17 cellular contexts compared by ENCODE assay signal in the genomic region with DNA sequence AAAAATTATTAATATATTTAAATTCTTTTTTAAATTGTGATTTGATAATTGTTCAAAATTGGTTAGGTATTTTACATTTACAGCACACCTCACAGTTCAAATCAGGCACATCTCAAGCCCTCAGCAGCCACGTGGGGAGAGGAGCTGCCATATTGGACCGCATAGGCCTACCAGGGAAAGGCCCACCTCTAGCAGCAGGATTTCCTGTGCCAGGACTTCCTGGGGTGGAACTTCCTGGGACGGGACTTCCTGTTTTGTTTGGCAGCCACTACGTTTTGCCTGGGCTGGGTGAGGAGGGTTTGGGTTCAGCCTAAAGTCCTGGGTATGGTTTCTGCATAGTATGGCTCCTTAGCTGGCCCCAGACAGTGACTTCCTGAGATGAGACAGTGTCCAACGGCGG.
DNase-seq lines count a peak whose midpoint lies in the region; ATAC-seq and TF ChIP-seq lines count a peak whose summit lies in the region.
"Had no signal": no experiment of that assay in that cellular context is flagged by ENCODE, and none has a peak within 500 bp of the region (broad histone marks: within the 10 kb centered on the region; RNA-seq: fewer than 3 reads in every experiment).

No MANE protein-coding gene starts in this region.

- peak overlapping the region; percentile 28 for H2AFZ ChIP-seq in IMR-90 (replicated peaks; ENCODE audit: low read length, poor library complexity)

- no peak overlapping the region for H3K56ac ChIP-seq in IMR-90 (ENCODE audit: extremely low read depth, insufficient read depth, low read length)

- H4K5ac ChIP-seq in IMR-90 (ENCODE audit: low read depth, low read length): no peak overlapping the region

- DNase-seq in activated naive CD4-positive, alpha-beta T cell treated with anti-CD3 and anti-CD28 coated beads for 36 hours: peak; percentile 13
- DNase-seq in activated naive CD4-positive, alpha-beta T cell treated with Interleukin-2 at 50 U/mL for 16 hours: no peak
- no peak for DNase-seq in IMR-90
- no peak for DNase-seq in activated B cell treated with CpG ODN at 0.5 μM for 24 hours
- DNase-seq in sigmoid colon: peak; percentile 28
- no peak for DNase-seq in stimulated activated naive CD8-positive, alpha-beta T cell treated with anti-CD3 and anti-CD28 coated beads, Interleukin-15, amount 100 ng/mL, for 72 hours
- DNase-seq: ACHN; CD4-positive, alpha-beta memory T cell; Kasumi-1; NCI-H1436; NCI-H2081; NCI-H524 treated with DMSO at 0.1 percent for 48 hours had no signal

- peaks cover 2% of the 10 kb centered on the region for H3K4me1 Mint-ChIP-seq in activated naive CD4-positive, alpha-beta T cell treated with anti-CD3 and anti-CD28 coated beads for 36 hours (ENCODE audit: low read depth)
- peaks cover 33% of the 10 kb centered on the region for H3K4me1 Mint-ChIP-seq in activated B cell treated with CpG ODN at 0.5 μM for 24 hours
- peaks cover 6% of the 10 kb centered on the region for H3K4me1 Mint-ChIP-seq in stimulated activated naive CD8-positive, alpha-beta T cell treated with anti-CD3 and anti-CD28 coated beads, Interleukin-15, amount 100 ng/mL, for 72 hours

- H3K79me1 ChIP-seq in IMR-90 (ENCODE audit: low read depth in 1 of 2, low read length in 2 of 2): peaks cover 0 to 5% of the 10 kb centered on the region in 2 experiments; a peak in 1 of 4 replicates

- dilution Hi-C loops in IMR-90 (cut with HindIII; ENCODE audit: low sequenced_read_pairs, unreplicated experiment): no loop called here

- 0 out of 2 replicates have a peak overlapping the region, but pooled peaks have one; percentile 5 for H3K14ac ChIP-seq in IMR-90 (replicated peaks; ENCODE audit: low read depth, low read length)

- no peak overlapping the region for H2AK9ac ChIP-seq in IMR-90 (replicated peaks; ENCODE audit: low read depth, low read length, poor library complexity)

- peaks cover 10% of the 10 kb centered on the region for H3K9me3 Mint-ChIP-seq in activated naive CD4-positive, alpha-beta T cell treated with anti-CD3 and anti-CD28 coated beads for 36 hours
- peaks cover 11% of the 10 kb centered on the region for H3K9me3 Mint-ChIP-seq in activated B cell treated with CpG ODN at 0.5 μM for 24 hours
- peaks cover 11 to 16% of the 10 kb centered on the region in 2 donors for H3K9me3 Mint-ChIP-seq in stimulated activated naive CD8-positive, alpha-beta T cell treated with anti-CD3 and anti-CD28 coated beads, Interleukin-15, amount 100 ng/mL, for 72 hours

- POLR2A ChIA-PET in IMR-90 (lab: Charles Lee; ENCODE audit: unreplicated experiment): no interaction called here
- POLR2A ChIA-PET in activated B cell treated with CpG ODN at 0.5 μM for 24 hours (lab: Charles Lee): no interaction called here

- no peak for TF ChIP-seq EP300 in sigmoid colon (IDR thresholded peaks at IDR 0.05)

- intact Hi-C loops in activated naive CD4-positive, alpha-beta T cell treated with anti-CD3 and anti-CD28 coated beads for 36 hours (cut with micrococcal nuclease): no loop called here
- intact Hi-C loops in IMR-90 (cut with micrococcal nuclease): no loop called here
- intact Hi-C loops in activated B cell treated with CpG ODN at 0.5 μM for 24 hours (cut with micrococcal nuclease): no loop called here
- intact Hi-C loops in sigmoid colon (cut with DNase I): no loop called here

- H3K23ac ChIP-seq in IMR-90 (ENCODE audit: low read depth, low read length): no peak overlapping the region

- H3K27ac ChIP-seq in IMR-90 (ENCODE audit: insufficient read depth, low read length) (no peak overlapping the region), sigmoid colon (no peak overlapping the region)

- peaks cover 28% of the 10 kb centered on the region for H3K9me1 ChIP-seq in IMR-90 (ENCODE audit: insufficient read depth, low read length)

- no peak overlapping the region for H2AK5ac ChIP-seq in IMR-90 (ENCODE audit: low read depth, low read length)

- in situ Hi-C loops in IMR-90 (cut with MboI; ENCODE audit: low sequenced_read_pairs): no loop called here

- ATAC-seq in IMR-90 (ENCODE audit: low read depth): no peak
- no peak for ATAC-seq in activated B cell treated with CpG ODN at 0.5 μM for 24 hours (ENCODE audit: low read depth)
- no peak for ATAC-seq in stimulated activated naive CD8-positive, alpha-beta T cell treated with anti-CD3 and anti-CD28 coated beads, Interleukin-15, amount 100 ng/mL, for 72 hours
- ATAC-seq in GM21528 (IDR thresholded peaks at IDR 0.05; ENCODE audit: low FRiP score, unreplicated experiment): no peak
- ATAC-seq in GM18909 (IDR thresholded peaks at IDR 0.05; ENCODE audit: poor library complexity, unreplicated experiment): no peak
- ATAC-seq: Panc1, Right ventricle myocardium inferior had no signal

- no peak overlapping the region for H2BK5ac ChIP-seq in IMR-90 (ENCODE audit: low read depth, low read length, poor library complexity, severe bottlenecking)

- peaks cover 3% of the 10 kb centered on the region for H3K27me3 Mint-ChIP-seq in activated naive CD4-positive, alpha-beta T cell treated with anti-CD3 and anti-CD28 coated beads for 36 hours (ENCODE audit: low read depth)
- peaks cover 3% of the 10 kb centered on the region for H3K27me3 Mint-ChIP-seq in activated B cell treated with CpG ODN at 0.5 μM for 24 hours
- H3K27me3 Mint-ChIP-seq in stimulated activated naive CD8-positive, alpha-beta T cell treated with anti-CD3 and anti-CD28 coated beads, Interleukin-15, amount 100 ng/mL, for 72 hours: no peaks in the 10 kb centered on the region

- WGBS in IMR-90 (ENCODE audit: extremely low coverage in 2 of 2, insufficient read length in 1 of 2), 2 experiments: 100% methylated on average over 1 of the region's 6 CpGs; no CpG with 5 or more reads in 1 of the 2 experiments
- 69 to 71% methylated on average over 6 of the region's 6 CpGs for WGBS in sigmoid colon, 2 donors

- H3K4me3 Mint-ChIP-seq in activated naive CD4-positive, alpha-beta T cell treated with anti-CD3 and anti-CD28 coated beads for 36 hours: no peak overlapping the region
- peak overlapping the region; percentile 7 for H3K4me3 Mint-ChIP-seq in activated B cell treated with CpG ODN at 0.5 μM for 24 hours
- H3K4me3 Mint-ChIP-seq in stimulated activated naive CD8-positive, alpha-beta T cell treated with anti-CD3 and anti-CD28 coated beads, Interleukin-15, amount 100 ng/mL, for 72 hours: no peak overlapping the region
- H3K4me3 Mint-ChIP-seq: CD4-positive, alpha-beta memory T cell; T-helper 1 cell treated with Interleukin-12 subunit alpha and Interleukin-12 subunit beta and Interleukin-4 antibody, amounts not matched to agents 30 μg/mL and 1 μg/mL, for 36 hours had no signal

- H3K36me3 Mint-ChIP-seq in activated naive CD4-positive, alpha-beta T cell treated with anti-CD3 and anti-CD28 coated beads for 36 hours (ENCODE audit: low read depth): no peaks in the 10 kb centered on the region
- no peaks in the 10 kb centered on the region for H3K36me3 Mint-ChIP-seq in activated B cell treated with CpG ODN at 0.5 μM for 24 hours (ENCODE audit: low read depth)
- H3K36me3 Mint-ChIP-seq: CD4-positive, alpha-beta memory T cell had no signal

- no peak overlapping the region for H3K4me3 ChIP-seq in IMR-90 (ENCODE audit: insufficient read depth, low read depth, low read length)
- no peak overlapping the region for H3K4me3 ChIP-seq in sigmoid colon

- H4K91ac ChIP-seq in IMR-90 (ENCODE audit: insufficient read depth, low read depth, low read length): peak overlapping the region; percentile 36; the same call in 1 of the 2 replicates

- no peak overlapping the region for H2BK120ac ChIP-seq in IMR-90 (ENCODE audit: low read depth, low read length)

- TF ChIP-seq CTCF in IMR-90 (conservative IDR thresholded peaks at IDR 0.05; ENCODE audit: low read depth, low read length): no peak
- no peak for TF ChIP-seq CTCF in activated B cell treated with CpG ODN at 0.5 μM for 24 hours (IDR thresholded peaks at IDR 0.05)
- TF ChIP-seq CTCF in sigmoid colon (IDR thresholded peaks at IDR 0.05): no peak

- no peaks in the 10 kb centered on the region for H3K36me3 ChIP-seq in IMR-90 (ENCODE audit: control insufficient read depth, insufficient read depth, low read length)
- H3K36me3 ChIP-seq in sigmoid colon: no peaks in the 10 kb centered on the region

- no peak overlapping the region for H2BK20ac ChIP-seq in IMR-90 (ENCODE audit: low read depth, low read length)

- no TSS peak for BruUV-seq in IMR-90 (replicated peaks; lab: Mats Ljungman, UMichigan)

- TF ChIP-seq RAD21 in IMR-90 (IDR thresholded peaks at IDR 0.05; ENCODE audit: low read length): no peak

- H3K9me3 ChIP-seq in IMR-90 (ENCODE audit: control insufficient read depth, insufficient read depth, low read length) (no peaks in the 10 kb centered on the region), sigmoid colon (no peaks in the 10 kb centered on the region)

- no peak overlapping the region for H2BK15ac ChIP-seq in IMR-90 (ENCODE audit: low read depth, low read length)

- H3K4me1 ChIP-seq in IMR-90 (ENCODE audit: control insufficient read depth, insufficient read depth, low read length): peaks cover 19% of the 10 kb centered on the region
- H3K4me1 ChIP-seq in sigmoid colon: peaks cover 0 to 9% (median 8%) of the 10 kb centered on the region in 4 donors

- no peak overlapping the region for H3K18ac ChIP-seq in IMR-90 (ENCODE audit: low read depth, low read length)

- H4K8ac ChIP-seq in IMR-90 (ENCODE audit: low read depth in 2 of 2, low read length in 2 of 2): no peak overlapping the region

- TF ChIP-seq POLR2A in IMR-90 (IDR thresholded peaks at IDR 0.05; ENCODE audit: low read depth, low read length) (no peak), sigmoid colon (IDR thresholded peaks at IDR 0.05) (no peak)

- no peak overlapping the region for H3K9ac ChIP-seq in IMR-90 (ENCODE audit: low read depth, low read length)

- H3K27me3 ChIP-seq in IMR-90 (ENCODE audit: control insufficient read depth, insufficient read depth, low read length): no peaks in the 10 kb centered on the region
- H3K27me3 ChIP-seq in sigmoid colon: no peaks in the 10 kb centered on the region

- H3K4me2 ChIP-seq in IMR-90 (ENCODE audit: low read depth, low read length): no peak overlapping the region

- no peak overlapping the region for H3K27ac Mint-ChIP-seq in activated naive CD4-positive, alpha-beta T cell treated with anti-CD3 and anti-CD28 coated beads for 36 hours
- H3K27ac Mint-ChIP-seq in activated B cell treated with CpG ODN at 0.5 μM for 24 hours: peak overlapping the region; percentile 25
- no peak overlapping the region for H3K27ac Mint-ChIP-seq in stimulated activated naive CD8-positive, alpha-beta T cell treated with anti-CD3 and anti-CD28 coated beads, Interleukin-15, amount 100 ng/mL, for 72 hours
- H3K27ac Mint-ChIP-seq: CD4-positive, alpha-beta memory T cell; T-helper 1 cell treated with Interleukin-12 subunit alpha and Interleukin-12 subunit beta and Interleukin-4 antibody, amounts not matched to agents 30 μg/mL and 1 μg/mL, for 36 hours had no signal

- H4K20me1 ChIP-seq in IMR-90 (ENCODE audit: insufficient read depth, low read length): no peaks in the 10 kb centered on the region

- no peak overlapping the region for H3K4ac ChIP-seq in IMR-90 (ENCODE audit: low read depth, low read length)

- CTCF ChIA-PET in activated naive CD4-positive, alpha-beta T cell treated with anti-CD3 and anti-CD28 coated beads for 36 hours (lab: Charles Lee): no interaction called here
- CTCF ChIA-PET in IMR-90 (lab: Yijun Ruan, JAX) (no interaction called here), activated B cell treated with CpG ODN at 0.5 μM for 24 hours (lab: Charles Lee) (no interaction called here)

Comparison
In these comparisons a context has a peak if more than half of its experiments do, and no peak if none do; other contexts are left out.
1. DNase-seq: peak in activated naive CD4-positive, alpha-beta T cell treated with anti-CD3 and anti-CD28 coated beads for 36 hours (single experiment) and sigmoid colon (single experiment); none in activated naive CD4-positive, alpha-beta T cell treated with Interleukin-2 at 50 U/mL for 16 hours (single experiment), IMR-90 (single experiment), activated B cell treated with CpG ODN at 0.5 μM for 24 hours (single experiment) and stimulated activated naive CD8-positive, alpha-beta T cell treated with anti-CD3 and anti-CD28 coated beads, Interleukin-15, amount 100 ng/mL, for 72 hours (0 of 2).